ENCODE assay signal across 1 cellular context in genomic region chrX:48071986-48072605, GRCh38.
TF ChIP-seq lines count a peak whose summit lies in the region.

No MANE protein-coding gene starts in this region.

TF ChIP-seq in H1, 55 proteins besides CTCF, POLR2A, EP300 and RAD21:
- TF ChIP-seq YY1 (IDR thresholded peaks at IDR 0.05; ENCODE audit: low read depth, low read length) (no peak), SIRT6 (IDR thresholded peaks at IDR 0.05; ENCODE audit: low read length) (no peak), POU5F1 (IDR thresholded peaks at IDR 0.05; ENCODE audit: low read depth, low read length) (no peak), MAFK (IDR thresholded peaks at IDR 0.05; ENCODE audit: low read depth, low read length) (no peak), SRF (IDR thresholded peaks at IDR 0.05; ENCODE audit: low read depth, low read length) (no peak)
